8 cellular contexts compared by ENCODE assay signal in genomic region chr5:159987031-159987674, GRCh38. TPM values are rescaled to one million over a fixed set of nuclear protein-coding genes. Genes with fewer than 3 reads are reported as not detected.
DNase-seq lines count a peak whose midpoint lies in the region; ATAC-seq, FAIRE-seq and TF ChIP-seq lines count a peak whose summit lies in the region.

No MANE protein-coding gene starts in this region.

- no peak for FAIRE-seq in RCC 7860 (lab: Jason Lieb, UNC)

- ATAC-seq in GM21717 (IDR thresholded peaks at IDR 0.05; ENCODE audit: unreplicated experiment), result peak; percentile 94
- peak; percentile 72 to 84 for ATAC-seq in natural killer cell treated with Interleukin-12 subunit alpha and Interleukin-12 subunit beta and Interleukin-15 and Interleukin-18, amount 100 ng/mL, for 72 hours

- H3K9me3 Mint-ChIP-seq in activated T-helper 1 cell treated with anti-CD3 and anti-CD28 coated beads, Interleukin-12 subunit alpha, Interleukin-12 subunit beta, Interleukin-2, Interleukin-4 antibody, amounts not matched to agents 30 ng/mL and 10 ng/mL and 1 ng/mL, durations not matched to agents 14 hours and 24 hours and 36 hours, result no peaks in the 10 kb centered on the region
- no peaks in the 10 kb centered on the region for H3K9me3 Mint-ChIP-seq in natural killer cell treated with Interleukin-12 subunit alpha and Interleukin-12 subunit beta and Interleukin-15 and Interleukin-18, amount 100 ng/mL, for 72 hours

- H3K27me3 Mint-ChIP-seq in activated T-helper 1 cell treated with anti-CD3 and anti-CD28 coated beads, Interleukin-12 subunit alpha, Interleukin-12 subunit beta, Interleukin-2, Interleukin-4 antibody, amounts not matched to agents 30 ng/mL and 10 ng/mL and 1 ng/mL, durations not matched to agents 14 hours and 24 hours and 36 hours (ENCODE audit: insufficient read depth), result peaks cover 68% of the 10 kb centered on the region
- H3K27me3 Mint-ChIP-seq in natural killer cell treated with Interleukin-12 subunit alpha and Interleukin-12 subunit beta and Interleukin-15 and Interleukin-18, amount 100 ng/mL, for 72 hours, result peaks cover 43 to 59% of the 10 kb centered on the region in 2 donors

- peak; percentile 71 for TF ChIP-seq CTCF in fibroblast of pulmonary artery (IDR thresholded peaks at IDR 0.05; ENCODE audit: low read length, missing control alignments)

- peak overlapping the region; percentile 53 for H3K4me3 Mint-ChIP-seq in activated T-helper 1 cell treated with anti-CD3 and anti-CD28 coated beads, Interleukin-12 subunit alpha, Interleukin-12 subunit beta, Interleukin-2, Interleukin-4 antibody, amounts not matched to agents 30 ng/mL and 10 ng/mL and 1 ng/mL, durations not matched to agents 14 hours and 24 hours and 36 hours
- no peak overlapping the region for H3K4me3 Mint-ChIP-seq in natural killer cell treated with Interleukin-12 subunit alpha and Interleukin-12 subunit beta and Interleukin-15 and Interleukin-18, amount 100 ng/mL, for 72 hours

- no peaks in the 10 kb centered on the region for H3K36me3 Mint-ChIP-seq in activated T-helper 1 cell treated with anti-CD3 and anti-CD28 coated beads, Interleukin-12 subunit alpha, Interleukin-12 subunit beta, Interleukin-2, Interleukin-4 antibody, amounts not matched to agents 30 ng/mL and 10 ng/mL and 1 ng/mL, durations not matched to agents 14 hours and 24 hours and 36 hours (ENCODE audit: low read depth)
- H3K36me3 Mint-ChIP-seq in natural killer cell treated with Interleukin-12 subunit alpha and Interleukin-12 subunit beta and Interleukin-15 and Interleukin-18, amount 100 ng/mL, for 72 hours, result no peaks in the 10 kb centered on the region

- DNase-seq in DMS114 treated with DMSO at 0.1 percent for 48 hours (lab: John Stamatoyannopoulos, UW; ENCODE audit: unreplicated experiment) (peak; percentile 48), KBM-7 (peak; percentile 84), RCC 7860 (ENCODE audit: low spot score) (peak; percentile 23), fibroblast of pulmonary artery (ENCODE audit: low read depth) (peak; percentile 70)
- peak; percentile 60 for DNase-seq in activated T-helper 1 cell treated with anti-CD3 and anti-CD28 coated beads, Interleukin-12 subunit alpha, Interleukin-12 subunit beta, Interleukin-2, Interleukin-4 antibody, amounts not matched to agents 30 ng/mL and 10 ng/mL and 1 ng/mL, durations not matched to agents 14 hours and 24 hours and 36 hours (ENCODE audit: low spot score)
- DNase-seq in natural killer cell treated with Interleukin-12 subunit alpha and Interleukin-12 subunit beta and Interleukin-15 and Interleukin-18, amount 100 ng/mL, for 72 hours (ENCODE audit: low spot score), result peak; percentile 68
- DNase-seq in stimulated activated naive CD4-positive, alpha-beta T cell (lab: John Stamatoyannopoulos, UW), result peak; percentile 42 to 78 (median 62)

- no peak overlapping the region for H3K27ac Mint-ChIP-seq in activated T-helper 1 cell treated with anti-CD3 and anti-CD28 coated beads, Interleukin-12 subunit alpha, Interleukin-12 subunit beta, Interleukin-2, Interleukin-4 antibody, amounts not matched to agents 30 ng/mL and 10 ng/mL and 1 ng/mL, durations not matched to agents 14 hours and 24 hours and 36 hours
- H3K27ac Mint-ChIP-seq in natural killer cell treated with Interleukin-12 subunit alpha and Interleukin-12 subunit beta and Interleukin-15 and Interleukin-18, amount 100 ng/mL, for 72 hours, result no peak overlapping the region

- intact Hi-C loops in activated T-helper 1 cell treated with anti-CD3 and anti-CD28 coated beads, Interleukin-12 subunit alpha, Interleukin-12 subunit beta, Interleukin-2, Interleukin-4 antibody, amounts not matched to agents 30 ng/mL and 10 ng/mL and 1 ng/mL, durations not matched to agents 14 hours and 24 hours and 36 hours (cut with micrococcal nuclease), result loop anchor here (1.0 to 5.0 kb wide), 5 partner anchors 472 to 830 kb away; partner anchors contain the start of gene IL12B

- H3K4me3 ChIP-seq in fibroblast of pulmonary artery (replicated peaks; ENCODE audit: low read depth, low read length), result peak overlapping the region; percentile 46

- peaks cover 10% of the 10 kb centered on the region for H3K4me1 Mint-ChIP-seq in activated T-helper 1 cell treated with anti-CD3 and anti-CD28 coated beads, Interleukin-12 subunit alpha, Interleukin-12 subunit beta, Interleukin-2, Interleukin-4 antibody, amounts not matched to agents 30 ng/mL and 10 ng/mL and 1 ng/mL, durations not matched to agents 14 hours and 24 hours and 36 hours (ENCODE audit: low read depth)
- H3K4me1 Mint-ChIP-seq in natural killer cell treated with Interleukin-12 subunit alpha and Interleukin-12 subunit beta and Interleukin-15 and Interleukin-18, amount 100 ng/mL, for 72 hours (ENCODE audit: low read depth in 2 of 2), result no peaks in the 10 kb centered on the region

- in situ Hi-C loops in KBM-7 (cut with MboI; ENCODE audit: low pct_unique_long_range_greater_than_20kb, low sequenced_read_pairs), result no loop called here

RNA-seq across cellular contexts. Expression of gene TTC1, which starts 21.8 kb away (rescaled TPM):
- total RNA-seq in activated T-helper 1 cell treated with anti-CD3 and anti-CD28 coated beads, Interleukin-12 subunit alpha, Interleukin-12 subunit beta, Interleukin-2, Interleukin-4 antibody, amounts not matched to agents 30 ng/mL and 10 ng/mL and 1 ng/mL, durations not matched to agents 14 hours and 24 hours and 36 hours, result 65.9 and 69.1 TPM in 2 replicates
- 10 to 100 TPM; 53.8 to 56.6 TPM for total RNA-seq in natural killer cell treated with Interleukin-12 subunit alpha and Interleukin-12 subunit beta and Interleukin-15 and Interleukin-18, amount 100 ng/mL, for 72 hours

Comparison
In these comparisons a context has a peak if more than half of its experiments do, and no peak if none do; other contexts are left out.
1. Peak in every context shown above with its lines: DNase-seq, ATAC-seq and H3K4me3 ChIP-seq.
2. DNase-seq: peak in every context shown above with its lines; median percentile 84 in KBM-7; 70 in fibroblast of pulmonary artery; 68 in natural killer cell treated with Interleukin-12 subunit alpha and Interleukin-12 subunit beta and Interleukin-15 and Interleukin-18, amount 100 ng/mL, for 72 hours; 62 in stimulated activated naive CD4-positive, alpha-beta T cell; 60 in activated T-helper 1 cell treated with anti-CD3 and anti-CD28 coated beads, Interleukin-12 subunit alpha, Interleukin-12 subunit beta, Interleukin-2, Interleukin-4 antibody, amounts not matched to agents 30 ng/mL and 10 ng/mL and 1 ng/mL, durations not matched to agents 14 hours and 24 hours and 36 hours; 48 in DMS114 treated with DMSO at 0.1 percent for 48 hours; 23 in RCC 7860.